8 cellular contexts compared by ENCODE assay signal in the genomic region with DNA sequence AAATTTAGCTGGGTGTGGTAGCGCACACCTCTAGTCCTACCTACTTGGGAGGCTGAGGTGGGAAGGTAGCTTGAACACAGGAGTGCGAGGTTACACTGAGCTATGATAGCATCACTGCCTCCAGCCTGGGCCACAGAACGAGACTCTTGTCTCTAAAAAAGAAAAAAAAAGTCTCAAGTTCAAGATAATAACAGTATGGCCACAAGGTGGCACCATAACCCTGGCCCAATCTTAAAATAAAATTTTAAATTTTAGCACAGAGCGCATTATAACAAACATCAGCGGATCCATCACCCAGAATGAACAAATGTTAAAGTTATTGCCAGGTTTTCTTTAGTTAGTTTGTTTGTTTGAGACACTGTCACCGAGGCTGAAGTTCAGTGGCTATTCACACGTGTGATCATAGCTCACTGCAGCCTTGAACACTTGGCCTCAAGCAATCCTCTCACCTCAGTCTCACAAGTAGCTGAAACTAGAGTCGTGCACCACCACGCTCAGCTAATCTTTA. TPM values are rescaled to one million over a fixed set of nuclear protein-coding genes. Genes with fewer than 3 reads are reported as not detected.
DNase-seq lines count a peak whose midpoint lies in the region; ATAC-seq lines count a peak whose summit lies in the region.

No MANE protein-coding gene starts in this region.

- no peaks in the 10 kb centered on the region for H3K36me3 Mint-ChIP-seq in CD4-positive, CD25-positive, alpha-beta regulatory T cell
- peaks cover 0 to 2% (median 0%) of the 10 kb centered on the region in 3 donors for H3K36me3 Mint-ChIP-seq in naive thymus-derived CD8-positive, alpha-beta T cell

- peak overlapping the region in 2 of 4 donors; percentile 25 to 54 for H3K4me3 Mint-ChIP-seq in CD4-positive, CD25-positive, alpha-beta regulatory T cell
- no peak overlapping the region for H3K4me3 Mint-ChIP-seq in naive thymus-derived CD8-positive, alpha-beta T cell

- no peak overlapping the region for H3K4me3 ChIP-seq in CD4-positive, CD25-positive, alpha-beta regulatory T cell (ENCODE audit: low read depth, low read length)
- H3K4me3 ChIP-seq in GM23248 = no peak overlapping the region

- H3F3A ChIP-seq in GM23248 (ENCODE audit: insufficient read depth) = peaks cover 15% of the 10 kb centered on the region

- H3K27ac Mint-ChIP-seq in CD4-positive, CD25-positive, alpha-beta regulatory T cell = peak overlapping the region in 1 of 3 donors; percentile 79
- H3K27ac Mint-ChIP-seq in naive thymus-derived CD8-positive, alpha-beta T cell = peak overlapping the region in 1 of 10 donors; percentile 70

- H3K4me1 ChIP-seq in CD4-positive, CD25-positive, alpha-beta regulatory T cell (ENCODE audit: control insufficient read depth, insufficient read depth, low read length, poor library complexity, severe bottlenecking) = peaks cover 20% of the 10 kb centered on the region
- H3K4me1 ChIP-seq in GM23248 (ENCODE audit: insufficient read depth) = peaks cover 8% of the 10 kb centered on the region

- no peaks in the 10 kb centered on the region for H3K36me3 ChIP-seq in CD4-positive, CD25-positive, alpha-beta regulatory T cell (ENCODE audit: control insufficient read depth, insufficient read depth, low read length)
- H3K36me3 ChIP-seq in GM23248 (ENCODE audit: low read depth) = peaks cover 8% of the 10 kb centered on the region; the same call in 1 of the 2 replicates

- H3K4me2 ChIP-seq in GM23248 (ENCODE audit: unreplicated experiment) = no peak overlapping the region

- H3K27me3 Mint-ChIP-seq in CD4-positive, CD25-positive, alpha-beta regulatory T cell = peaks cover 58% of the 10 kb centered on the region
- peaks cover 4 to 49% (median 17%) of the 10 kb centered on the region in 5 donors for H3K27me3 Mint-ChIP-seq in naive thymus-derived CD8-positive, alpha-beta T cell

- in situ Hi-C loops in GM23248 (cut with MboI) = no loop called here

- DNase-seq in CD4-positive, CD25-positive, alpha-beta regulatory T cell = peak in 2 of 3 donors; percentile 54 to 68
- peak; percentile 69 for DNase-seq in GM23248
- DNase-seq in RPMI7951 (ENCODE audit: low read depth) = peak; percentile 52
- peak; percentile 51 for DNase-seq in cerebellar cortex (ENCODE audit: low spot score)
- DNase-seq in naive thymus-derived CD8-positive, alpha-beta T cell = peak in 6 of 10 donors; percentile 31 to 70 (median 49)
- no peak for DNase-seq in foreskin melanocyte
- no peak for DNase-seq in SHP77 (lab: John Stamatoyannopoulos, UW)
- no peak for DNase-seq in NCI-H226

- no peaks in the 10 kb centered on the region for H4K20me1 ChIP-seq in GM23248 (ENCODE audit: insufficient read depth)

- POLR2A ChIA-PET in naive thymus-derived CD8-positive, alpha-beta T cell (lab: Charles Lee) = interaction anchor here (1.7 kb wide), 1 partner anchor 43 kb away, joined by 7 read pairs; no protein-coding TSS in a partner anchor

- no peak overlapping the region for H3K9ac ChIP-seq in GM23248

- peaks cover 6% of the 10 kb centered on the region for H3K27me3 ChIP-seq in CD4-positive, CD25-positive, alpha-beta regulatory T cell (ENCODE audit: control insufficient read depth, insufficient read depth, low read length)
- peaks cover 25% of the 10 kb centered on the region for H3K27me3 ChIP-seq in GM23248 (replicated peaks; ENCODE audit: insufficient read depth)

- H3K9me3 ChIP-seq in CD4-positive, CD25-positive, alpha-beta regulatory T cell (ENCODE audit: control insufficient read depth in 2 of 2, low read length in 2 of 2) = no peaks in the 10 kb centered on the region
- no peaks in the 10 kb centered on the region for H3K9me3 ChIP-seq in GM23248 (ENCODE audit: low read depth)

- no peak overlapping the region for H2AFZ ChIP-seq in GM23248

- no peaks in the 10 kb centered on the region for H3K9me2 ChIP-seq in GM23248 (ENCODE audit: insufficient read depth)

- peaks cover 12 to 35% (median 22%) of the 10 kb centered on the region in 4 donors for H3K4me1 Mint-ChIP-seq in CD4-positive, CD25-positive, alpha-beta regulatory T cell
- H3K4me1 Mint-ChIP-seq in naive thymus-derived CD8-positive, alpha-beta T cell = peaks cover 13 to 28% (median 21%) of the 10 kb centered on the region in 4 donors

- H3K27ac ChIP-seq in CD4-positive, CD25-positive, alpha-beta regulatory T cell (ENCODE audit: insufficient read depth, low read length, poor library complexity, severe bottlenecking) = no peak overlapping the region
- H3K27ac ChIP-seq in GM23248 = no peak overlapping the region

- ATAC-seq in CD4-positive, CD25-positive, alpha-beta regulatory T cell (ENCODE audit: low read depth in 2 of 2) = peak in 1 of 2 donors; percentile 35
- ATAC-seq in naive thymus-derived CD8-positive, alpha-beta T cell = peak in 1 of 2 donors; percentile 29

- 1 to 2% methylated on average over 9 of the region's 9 CpGs for WGBS in GM23248 (ENCODE audit: low coverage in 1 of 2, low lambda C conversion rate in 2 of 2, missing lambda C conversion rate in 2 of 2), 2 experiments

- H3K79me2 ChIP-seq in GM23248 (ENCODE audit: insufficient read depth) = peaks cover 10% of the 10 kb centered on the region; the same call in 1 of the 2 replicates

- H3K9me3 Mint-ChIP-seq in CD4-positive, CD25-positive, alpha-beta regulatory T cell = no peaks in the 10 kb centered on the region
- H3K9me3 Mint-ChIP-seq in naive thymus-derived CD8-positive, alpha-beta T cell = no peaks in the 10 kb centered on the region

RNA-seq across cellular contexts. Expression of a gene that starts 2.9 kb away (rescaled TPM):
- not detected for total RNA-seq in CD4-positive, CD25-positive, alpha-beta regulatory T cell
- polyA plus RNA-seq in CD4-positive, CD25-positive, alpha-beta regulatory T cell = under 1 TPM in 3 of 4 donors, not detected in 1; 0.15 to 0.31 (median 0.19) TPM
- not detected in 2 replicates for total RNA-seq in GM23248 (2014; rRNA removed; shearing (Covaris generic))
- 0.09 TPM in 1 of 2 replicates, not detected in the other for polyA plus RNA-seq in GM23248 (2016; fragmentation: Nextera tagmentation; extraction: Ambion mirVana)
- 0.10 TPM in 1 of 2 replicates, not detected in the other for total RNA-seq in RPMI7951 (2014; rRNA removed; shearing (Covaris generic))
- not detected for total RNA-seq in naive thymus-derived CD8-positive, alpha-beta T cell
- polyA plus RNA-seq in naive thymus-derived CD8-positive, alpha-beta T cell = under 1 TPM in 2 of 3 donors, not detected in 1; 0.20 to 0.38 TPM

RNA-seq across cellular contexts. Expression of a gene that starts 17.7 kb away (rescaled TPM):
- 3.3 TPM for total RNA-seq in CD4-positive, CD25-positive, alpha-beta regulatory T cell
- 1 to 10 TPM in 3 of 4 donors, under 1 TPM in 1; 0.39 to 1.4 (median 1.2) TPM for polyA plus RNA-seq in CD4-positive, CD25-positive, alpha-beta regulatory T cell
- 201 and 290 TPM in 2 replicates for total RNA-seq in GM23248 (2014; rRNA removed; shearing (Covaris generic))
- 239 and 259 TPM in 2 replicates for polyA plus RNA-seq in GM23248 (2016; fragmentation: Nextera tagmentation; extraction: Ambion mirVana)
- 221 and 222 TPM in 2 replicates for total RNA-seq in RPMI7951 (2014; rRNA removed; shearing (Covaris generic))
- total RNA-seq in naive thymus-derived CD8-positive, alpha-beta T cell = 10 to 100 TPM; 17.6 to 19.3 TPM
- polyA plus RNA-seq in naive thymus-derived CD8-positive, alpha-beta T cell = 10 to 100 TPM in 1 of 3 donors, 1 to 10 TPM in 2; 7.7 to 14.0 (median 8.6) TPM

Comparison
In these comparisons a context has a peak if more than half of its experiments do, and no peak if none do; other contexts are left out.
1. DNase-seq: peak in CD4-positive, CD25-positive, alpha-beta regulatory T cell (2 of 3), GM23248 (single experiment), RPMI7951 (single experiment), cerebellar cortex (single experiment) and naive thymus-derived CD8-positive, alpha-beta T cell (6 of 10); none in foreskin melanocyte (single experiment), SHP77 (0 of 2) and NCI-H226 (single experiment).